ENCODE assay signal across 2 cellular contexts in genomic region chr2:157224448-157224847, GRCh38. TPM values are rescaled to one million over a fixed set of nuclear protein-coding genes. Genes with fewer than 3 reads are reported as not detected.
"Had no signal": no experiment of that assay in that cellular context is flagged by ENCODE, and none has a peak within 500 bp of the region (broad histone marks: within the 10 kb centered on the region; RNA-seq: fewer than 3 reads in every experiment).

No MANE protein-coding gene starts in this region.

RNA-seq across cellular contexts. Expression of gene GALNT5, which starts 33.1 kb away (rescaled TPM):
- total RNA-seq: dermis microvascular lymphatic vessel endothelial cell, endothelial cell of umbilical vein had no signal
- polyA plus RNA-seq: endothelial cell of umbilical vein had no signal
